In genomic region chr12:90280033-90280432, GRCh38 we compare ENCODE assay signal across 13 cellular contexts.
DNase-seq lines count a peak whose midpoint lies in the region; ATAC-seq and TF ChIP-seq lines count a peak whose summit lies in the region.
"Had no signal": no experiment of that assay in that cellular context is flagged by ENCODE, and none has a peak within 500 bp of the region (broad histone marks: within the 10 kb centered on the region; RNA-seq: fewer than 3 reads in every experiment).

No MANE protein-coding gene starts in this region.

- peak; percentile 31 for ATAC-seq in GM19452 (IDR thresholded peaks at IDR 0.05; ENCODE audit: unreplicated experiment)
- no peak for ATAC-seq in gastroesophageal sphincter
- no peak for ATAC-seq in CD4-positive, alpha-beta T cell (ENCODE audit: poor library complexity)
- ATAC-seq: left ventricle myocardium superior had no signal

- H3K4me3 Mint-ChIP-seq in CD4-positive, alpha-beta T cell = no peak overlapping the region
- H3K4me3 Mint-ChIP-seq: B cell had no signal

- no peak overlapping the region for H2AFZ ChIP-seq in ACC112 (ENCODE audit: low read length, unreplicated experiment)

- POLR2A ChIA-PET in CD4-positive, alpha-beta T cell (lab: Charles Lee) = no interaction called here

- WGBS in gastroesophageal sphincter (ENCODE audit: low coverage in 1 of 2), 2 donors = 86 to 100% methylated on average over 1 of the region's 1 CpG

- no peak overlapping the region for H3K27ac Mint-ChIP-seq in CD4-positive, alpha-beta T cell
- H3K27ac Mint-ChIP-seq: B cell had no signal

- CTCF ChIA-PET in CD4-positive, alpha-beta T cell (lab: Charles Lee) = no interaction called here

- peaks cover 8% of the 10 kb centered on the region for H3K4me1 ChIP-seq in ACC112 (ENCODE audit: control insufficient read depth, insufficient read depth, low read length, unreplicated experiment)
- no peaks in the 10 kb centered on the region for H3K4me1 ChIP-seq in gastroesophageal sphincter

- H3K27ac ChIP-seq in ACC112 (ENCODE audit: low read depth, low read length) = peak overlapping the region; percentile 80; the same call in 1 of the 2 replicates
- no peak overlapping the region for H3K27ac ChIP-seq in gastroesophageal sphincter
- no peak overlapping the region for H3K27ac ChIP-seq in CD4-positive, alpha-beta T cell (ENCODE audit: low read depth, low read length)
- H3K27ac ChIP-seq: coronary artery had no signal

- H3K4me3 ChIP-seq in ACC112 (ENCODE audit: low read depth, low read length) = no peak overlapping the region
- H3K4me3 ChIP-seq in NB4 (ENCODE audit: low read depth, low read length) = no peak overlapping the region
- no peak overlapping the region for H3K4me3 ChIP-seq in fibroblast of mammary gland (ENCODE audit: control insufficient read depth, low read depth, low read length)
- H3K4me3 ChIP-seq in gastroesophageal sphincter = no peak overlapping the region
- H3K4me3 ChIP-seq: coronary artery had no signal

- H3K9me3 ChIP-seq in gastroesophageal sphincter = peaks cover 0 to 12% (median 0%) of the 10 kb centered on the region in 3 donors
- peaks cover 8% of the 10 kb centered on the region for H3K9me3 ChIP-seq in CD4-positive, alpha-beta T cell (ENCODE audit: control insufficient read depth, low read length)

- no peaks in the 10 kb centered on the region for H3K4me1 Mint-ChIP-seq in CD4-positive, alpha-beta T cell (ENCODE audit: low read depth)
- H3K4me1 Mint-ChIP-seq: B cell had no signal

- H3K36me3 ChIP-seq in ACC112 (ENCODE audit: insufficient read depth, low read length) (no peaks in the 10 kb centered on the region), gastroesophageal sphincter (no peaks in the 10 kb centered on the region)

- H3K79me2 ChIP-seq in ACC112 (ENCODE audit: control insufficient read depth, insufficient read depth, low read length, unreplicated experiment) = no peaks in the 10 kb centered on the region

- no peaks in the 10 kb centered on the region for H3K36me3 Mint-ChIP-seq in CD4-positive, alpha-beta T cell (ENCODE audit: low read depth)

- DNase-seq in NB4 (ENCODE audit: low read depth) (peak; percentile 44), fibroblast of mammary gland (ENCODE audit: low read depth) (peak; percentile 83), ecto neural progenitor cell (ENCODE audit: low spot score) (no peak), LoVo (ENCODE audit: low spot score) (no peak)
- DNase-seq in CD4-positive, alpha-beta T cell = no peak
- DNase-seq: activated CD4-positive, alpha-beta T cell treated with anti-CD3 and anti-CD28 coated beads for 1 hour; left ventricle myocardium superior; NCI-H1694 had no signal

- intact Hi-C loops in CD4-positive, alpha-beta T cell (cut with DNase I, micrococcal nuclease) = no loop called here

- peaks cover 6% of the 10 kb centered on the region for H3K9me3 Mint-ChIP-seq in CD4-positive, alpha-beta T cell

- TF ChIP-seq EP300 in gastroesophageal sphincter (IDR thresholded peaks at IDR 0.05) = no peak

- TF ChIP-seq POLR2A in NB4 (IDR thresholded peaks at IDR 0.05; ENCODE audit: extremely low read depth, insufficient read length) (no peak), gastroesophageal sphincter (IDR thresholded peaks at IDR 0.05) (no peak)

- H3K27me3 Mint-ChIP-seq in CD4-positive, alpha-beta T cell = no peaks in the 10 kb centered on the region
- H3K27me3 Mint-ChIP-seq: B cell had no signal

- no peaks in the 10 kb centered on the region for H3K27me3 ChIP-seq in ACC112 (ENCODE audit: insufficient read depth, low read length)
- no peaks in the 10 kb centered on the region for H3K27me3 ChIP-seq in gastroesophageal sphincter
- H3K27me3 ChIP-seq in CD4-positive, alpha-beta T cell (ENCODE audit: control insufficient read depth, insufficient read depth, low read length) = no peaks in the 10 kb centered on the region

- TF ChIP-seq CTCF in NB4 (IDR thresholded peaks at IDR 0.05; ENCODE audit: low read depth, low read length) = no peak
- TF ChIP-seq CTCF in fibroblast of mammary gland (conservative IDR thresholded peaks at IDR 0.05; ENCODE audit: control insufficient read depth, insufficient read depth, low read depth, low read length) = no peak
- no peak for TF ChIP-seq CTCF in gastroesophageal sphincter (IDR thresholded peaks at IDR 0.05)
- TF ChIP-seq CTCF in CD4-positive, alpha-beta T cell (IDR thresholded peaks at IDR 0.05) = no peak

Comparison
In these comparisons a context has a peak if more than half of its experiments do, and no peak if none do; other contexts are left out.
1. DNase-seq: peak in NB4 (single experiment) and fibroblast of mammary gland (single experiment); none in ecto neural progenitor cell (single experiment), LoVo (single experiment) and CD4-positive, alpha-beta T cell (0 of 10).